Comparison of ENCODE assay signal across 6 cellular contexts in the genomic region with DNA sequence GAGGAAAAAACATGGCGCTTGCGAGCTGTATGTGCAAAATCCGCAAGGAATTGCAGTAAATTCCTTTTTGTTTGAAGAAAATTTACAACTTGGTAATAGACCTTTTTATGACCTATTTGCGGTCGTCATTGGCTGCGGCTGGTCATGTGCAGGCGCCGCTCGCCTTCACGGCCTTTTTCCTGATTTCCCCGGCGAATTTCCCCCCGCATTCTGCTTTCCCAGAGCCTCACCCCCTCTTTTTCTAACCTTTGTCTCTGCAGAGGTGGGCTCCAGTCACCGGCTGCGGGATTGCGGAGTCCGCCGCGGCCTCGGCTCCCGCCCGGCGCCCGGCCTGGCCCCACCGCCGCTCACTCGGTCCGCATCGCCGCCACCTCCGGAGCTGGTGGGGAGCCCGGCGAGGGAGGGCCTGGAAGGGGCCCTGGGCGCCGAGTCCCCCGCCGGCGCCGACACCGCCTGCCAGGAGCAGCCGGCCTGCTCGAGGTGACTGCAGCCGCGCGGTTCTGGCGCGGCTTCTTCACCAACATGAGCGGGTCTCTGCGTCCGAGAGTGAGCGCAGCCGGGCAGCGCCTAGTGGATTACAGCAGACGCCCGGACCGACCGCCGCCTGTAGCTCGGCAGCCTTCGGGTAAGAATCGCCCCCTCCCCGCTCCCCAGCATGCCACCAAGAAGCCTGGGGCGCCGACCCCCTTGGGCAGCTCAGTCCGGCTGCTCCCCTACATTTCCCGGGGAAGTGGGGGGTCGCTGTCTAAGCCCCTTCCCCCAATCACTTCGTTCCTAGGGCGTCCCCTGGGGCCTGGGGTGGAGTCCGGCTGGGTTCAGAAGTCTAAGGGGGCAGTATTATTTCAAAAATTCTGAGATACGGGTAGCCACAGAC.
DNase-seq lines count a peak whose midpoint lies in the region; ATAC-seq, FAIRE-seq and TF ChIP-seq lines count a peak whose summit lies in the region.

No MANE protein-coding gene starts in this region.

- H3K4me1 Mint-ChIP-seq in dendritic cell treated with granulocyte-macrophage colony-stimulating factor and Interleukin-4, amounts not matched to agents 40 ng/mL and 50 ng/mL, for 4 days (ENCODE audit: low read depth): peaks cover 21% of the 10 kb centered on the region

- no peak for ATAC-seq in HG02759 (IDR thresholded peaks at IDR 0.05; ENCODE audit: unreplicated experiment)

- no peaks in the 10 kb centered on the region for H3K36me3 Mint-ChIP-seq in dendritic cell treated with granulocyte-macrophage colony-stimulating factor and Interleukin-4, amounts not matched to agents 40 ng/mL and 50 ng/mL, for 4 days (ENCODE audit: low read depth)

- no peak for TF ChIP-seq CTCF in retinal pigment epithelial cell (conservative IDR thresholded peaks at IDR 0.05; ENCODE audit: low read depth, low read length)

- H3K9me3 Mint-ChIP-seq in dendritic cell treated with granulocyte-macrophage colony-stimulating factor and Interleukin-4, amounts not matched to agents 40 ng/mL and 50 ng/mL, for 4 days: no peaks in the 10 kb centered on the region

- peak overlapping the region; percentile 45 for H3K4me3 Mint-ChIP-seq in dendritic cell treated with granulocyte-macrophage colony-stimulating factor and Interleukin-4, amounts not matched to agents 40 ng/mL and 50 ng/mL, for 4 days

- H3K27ac Mint-ChIP-seq in dendritic cell treated with granulocyte-macrophage colony-stimulating factor and Interleukin-4, amounts not matched to agents 40 ng/mL and 50 ng/mL, for 4 days: no peak overlapping the region

- FAIRE-seq in GM19239 (lab: Jason Lieb, UNC): no peak

- peak overlapping the region; percentile 8 for H3K4me3 ChIP-seq in retinal pigment epithelial cell (ENCODE audit: low read length)

- DNase-seq in HuH-7.5 (ENCODE audit: low spot score): peak; percentile 76
- no peak for DNase-seq in retinal pigment epithelial cell (ENCODE audit: low read depth)
- no peak for DNase-seq in GM19239 (ENCODE audit: insufficient read length, low spot score)
- no peak for DNase-seq in NCI-H2107 treated with DMSO at 0.1 percent for 48 hours (lab: John Stamatoyannopoulos, UW; ENCODE audit: unreplicated experiment)

- intact Hi-C loops in dendritic cell treated with granulocyte-macrophage colony-stimulating factor and Interleukin-4, amounts not matched to agents 40 ng/mL and 50 ng/mL, for 4 days (cut with micrococcal nuclease): loop anchor here (10.0 kb wide), 1 partner anchor 678 kb away; no protein-coding TSS in a partner anchor

- H3K27me3 Mint-ChIP-seq in dendritic cell treated with granulocyte-macrophage colony-stimulating factor and Interleukin-4, amounts not matched to agents 40 ng/mL and 50 ng/mL, for 4 days: peaks cover 94% of the 10 kb centered on the region
